In the genomic region with DNA sequence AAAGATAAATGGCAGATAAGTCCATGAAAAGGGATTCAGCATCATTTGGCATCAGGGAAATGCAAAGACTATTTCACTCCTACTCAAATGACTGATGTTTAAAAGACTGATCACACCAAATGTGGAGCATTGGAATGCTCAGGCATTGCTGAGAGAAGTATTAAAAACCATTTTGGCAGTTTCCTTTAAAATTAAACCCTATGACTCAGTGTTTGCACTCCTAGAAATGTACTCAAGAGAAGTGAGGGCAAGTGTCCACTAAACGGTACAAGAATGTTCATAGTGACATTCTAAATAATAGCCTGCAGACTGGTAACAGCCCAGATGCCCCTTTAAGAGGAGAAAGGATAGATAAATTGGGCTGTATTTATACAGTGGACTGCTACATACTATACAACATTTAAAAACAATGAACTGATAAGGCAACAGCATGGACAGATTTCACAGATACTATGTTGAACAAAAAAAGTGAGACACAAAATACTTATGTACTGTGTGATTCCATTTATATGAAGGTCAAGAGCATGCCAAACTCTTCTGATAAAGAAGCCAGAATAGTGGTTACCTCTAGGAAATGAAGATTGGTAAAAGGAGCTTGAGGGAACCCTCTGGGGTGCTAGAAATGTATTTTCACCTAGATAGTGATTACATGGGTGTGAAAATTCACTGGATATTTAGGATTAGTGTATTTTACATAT, we compare ENCODE assay signal across 16 cellular contexts. TPM values are rescaled to one million over a fixed set of nuclear protein-coding genes. Genes with fewer than 3 reads are reported as not detected.
DNase-seq lines count a peak whose midpoint lies in the region; ATAC-seq, FAIRE-seq and TF ChIP-seq lines count a peak whose summit lies in the region.
"Had no signal": no experiment of that assay in that cellular context is flagged by ENCODE, and none has a peak within 500 bp of the region (broad histone marks: within the 10 kb centered on the region; RNA-seq: fewer than 3 reads in every experiment).

No MANE protein-coding gene starts in this region.

- H2AFZ ChIP-seq in astrocyte (ENCODE audit: low read depth, low read length) = no peak overlapping the region

- DNase-seq in AG08395 (ENCODE audit: low spot score) (peak; percentile 46), HCEC 1CT (peak; percentile 70), astrocyte (ENCODE audit: low read depth) (peak; percentile 63), iris pigment epithelial cell (ENCODE audit: low read depth) (peak; percentile 46), ovary (no peak), omental fat pad (ENCODE audit: low spot score) (no peak)
- DNase-seq: amygdala, NCI-H1092 treated with DMSO at 0.1 percent for 48 hours, sigmoid colon had no signal

- H3K4me1 Mint-ChIP-seq in astrocyte (ENCODE audit: low read depth, unreplicated experiment) = peaks cover 7% of the 10 kb centered on the region
- H3K4me1 Mint-ChIP-seq: WTC11 had no signal

- no peak overlapping the region for H3K4me2 ChIP-seq in astrocyte (ENCODE audit: low read length)

- no peaks in the 10 kb centered on the region for H4K20me1 ChIP-seq in astrocyte (ENCODE audit: insufficient read depth, low read length)

- WGBS in ovary, 3 donors = 7 to 11% (median 8%) methylated on average over 1 of the region's 1 CpG

- H3K4me3 Mint-ChIP-seq in astrocyte (ENCODE audit: unreplicated experiment) = no peak overlapping the region
- H3K4me3 Mint-ChIP-seq: dendritic cell treated with granulocyte-macrophage colony-stimulating factor and Interleukin-4, amounts not matched to agents 40 ng/mL and 50 ng/mL, for 4 days; T-helper 1 cell treated with Interleukin-12 subunit alpha and Interleukin-12 subunit beta and Interleukin-4 antibody, amounts not matched to agents 30 μg/mL and 1 μg/mL, for 36 hours; WTC11 had no signal

- no peak for ATAC-seq in HG02970 (IDR thresholded peaks at IDR 0.05; ENCODE audit: low FRiP score, unreplicated experiment)
- no peak for ATAC-seq in omental fat pad (ENCODE audit: low FRiP score)
- ATAC-seq in HG02798 (IDR thresholded peaks at IDR 0.05; ENCODE audit: poor library complexity, unreplicated experiment) = no peak
- ATAC-seq: WTC11 had no signal

- no peak overlapping the region for H3K9ac ChIP-seq in astrocyte (ENCODE audit: low read length)

- H3K36me3 ChIP-seq in astrocyte (ENCODE audit: insufficient read depth, low read length) (peaks cover 11% of the 10 kb centered on the region), ovary (no peaks in the 10 kb centered on the region)

- H3K4me1 ChIP-seq in astrocyte (ENCODE audit: insufficient read depth, low read length) (peaks cover 9% of the 10 kb centered on the region), ovary (ENCODE audit: insufficient read depth) (no peaks in the 10 kb centered on the region)

- no peak for TF ChIP-seq EP300 in ovary (IDR thresholded peaks at IDR 0.05)

- no peaks in the 10 kb centered on the region for H3K27me3 Mint-ChIP-seq in astrocyte (ENCODE audit: low read depth, unreplicated experiment)
- H3K27me3 Mint-ChIP-seq: dendritic cell treated with granulocyte-macrophage colony-stimulating factor and Interleukin-4, amounts not matched to agents 40 ng/mL and 50 ng/mL, for 4 days had no signal

- no peak for TF ChIP-seq POLR2A in ovary (IDR thresholded peaks at IDR 0.05)

- no peaks in the 10 kb centered on the region for H3K9me3 Mint-ChIP-seq in astrocyte (ENCODE audit: unreplicated experiment)
- H3K9me3 Mint-ChIP-seq: activated T-helper 2 cell treated with anti-CD3 and anti-CD28 coated beads, Interferon-gamma antibody, Interleukin-2, Interleukin-4, amounts not matched to agents 10 μg/mL and 5 μg/mL and 100 μg/mL, durations not matched to agents 14 hours and 24 hours and 36 hours; dendritic cell treated with granulocyte-macrophage colony-stimulating factor and Interleukin-4, amounts not matched to agents 40 ng/mL and 50 ng/mL, for 4 days; T-helper 1 cell treated with Interleukin-12 subunit alpha and Interleukin-12 subunit beta and Interleukin-4 antibody, amounts not matched to agents 30 μg/mL and 1 μg/mL, for 36 hours; WTC11 had no signal

- H3K27ac ChIP-seq in astrocyte (ENCODE audit: low read depth, low read length) (no peak overlapping the region), ovary (no peak overlapping the region)
- H3K27ac ChIP-seq: neutrophil, sigmoid colon had no signal

- H3K27ac Mint-ChIP-seq in astrocyte (ENCODE audit: unreplicated experiment) = no peak overlapping the region
- H3K27ac Mint-ChIP-seq: activated T-helper 2 cell treated with anti-CD3 and anti-CD28 coated beads, Interferon-gamma antibody, Interleukin-2, Interleukin-4, amounts not matched to agents 10 μg/mL and 5 μg/mL and 100 μg/mL, durations not matched to agents 14 hours and 24 hours and 36 hours; dendritic cell treated with granulocyte-macrophage colony-stimulating factor and Interleukin-4, amounts not matched to agents 40 ng/mL and 50 ng/mL, for 4 days; T-helper 1 cell treated with Interleukin-12 subunit alpha and Interleukin-12 subunit beta and Interleukin-4 antibody, amounts not matched to agents 30 μg/mL and 1 μg/mL, for 36 hours; WTC11 had no signal

- H3K4me3 ChIP-seq in astrocyte (ENCODE audit: insufficient read depth, low read depth, low read length) = no peak overlapping the region
- no peak overlapping the region for H3K4me3 ChIP-seq in ovary
- H3K4me3 ChIP-seq: sigmoid colon had no signal

- TF ChIP-seq CTCF in astrocyte (IDR thresholded peaks at IDR 0.05; ENCODE audit: insufficient read depth, low read depth, low read length) = no peak
- no peak for TF ChIP-seq CTCF in ovary (IDR thresholded peaks at IDR 0.05)
- TF ChIP-seq CTCF in omental fat pad (IDR thresholded peaks at IDR 0.05) = no peak

- intact Hi-C loops in ovary (cut with DNase I) = no loop called here

- peak; percentile 66 for FAIRE-seq in astrocyte (lab: Jason Lieb, UNC)

- H3K27me3 ChIP-seq in astrocyte (ENCODE audit: insufficient read depth, low read length) = no peaks in the 10 kb centered on the region
- H3K27me3 ChIP-seq in ovary = no peaks in the 10 kb centered on the region
- H3K27me3 ChIP-seq: neutrophil, sigmoid colon had no signal

- no peaks in the 10 kb centered on the region for H3K9me3 ChIP-seq in astrocyte (ENCODE audit: insufficient read depth, low read depth, low read length)
- no peaks in the 10 kb centered on the region for H3K9me3 ChIP-seq in ovary
- H3K9me3 ChIP-seq: neutrophil, sigmoid colon had no signal

- H3K79me2 ChIP-seq in astrocyte (ENCODE audit: insufficient read depth, low read length) = no peaks in the 10 kb centered on the region

- H3K36me3 Mint-ChIP-seq in astrocyte (ENCODE audit: low read depth, unreplicated experiment) = no peaks in the 10 kb centered on the region

RNA-seq across cellular contexts. Expression of gene APC, which starts 24.6 kb away (rescaled TPM):
- total RNA-seq in astrocyte (53.9 and 54.6 TPM in 2 replicates), ovary (10 to 100 TPM; 32.8 to 44.6 (median 35.4) TPM), omental fat pad (10 to 100 TPM; 33.9 to 78.5 (median 58.8) TPM)
- 1 to 10 TPM; 5.1 to 9.6 TPM for polyA plus RNA-seq in ovary

Comparison
In these comparisons a context has a peak if more than half of its experiments do, and no peak if none do; other contexts are left out.
1. DNase-seq: peak in AG08395 (single experiment), HCEC 1CT (single experiment), astrocyte (single experiment) and iris pigment epithelial cell (single experiment); none in ovary (0 of 5) and omental fat pad (single experiment).